18 cellular contexts compared by ENCODE assay signal in the genomic region with DNA sequence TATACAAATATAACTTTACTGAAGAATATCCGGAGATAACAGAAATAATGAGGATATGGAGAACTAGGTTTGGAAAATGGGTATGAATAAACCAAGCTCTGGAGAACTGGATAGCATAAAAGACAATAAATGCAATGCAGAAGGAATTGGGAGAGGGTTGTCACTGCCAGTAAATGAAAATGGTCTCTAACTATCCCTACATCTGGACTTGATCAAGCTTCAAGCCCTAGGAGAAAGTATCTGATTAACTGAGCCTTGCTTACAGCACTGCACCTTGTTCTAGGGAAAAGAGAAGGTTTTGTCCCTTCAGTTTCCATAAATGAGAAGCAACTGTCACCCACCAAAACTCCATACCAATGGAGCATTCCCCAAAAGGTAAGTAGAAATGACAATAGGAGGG.
DNase-seq lines count a peak whose midpoint lies in the region; ATAC-seq, FAIRE-seq and TF ChIP-seq lines count a peak whose summit lies in the region.
"Had no signal": no experiment of that assay in that cellular context is flagged by ENCODE, and none has a peak within 500 bp of the region (broad histone marks: within the 10 kb centered on the region; RNA-seq: fewer than 3 reads in every experiment).

No MANE protein-coding gene starts in this region.

- no peak for DNase-seq in H54 (ENCODE audit: insufficient read length, low spot score)
- DNase-seq in fibroblast of peridontal ligament (ENCODE audit: extremely low read depth), result peak; percentile 78
- DNase-seq in globus pallidus (ENCODE audit: low spot score), result no peak
- DNase-seq in DMS153 treated with DMSO at 0.1 percent for 48 hours (lab: John Stamatoyannopoulos, UW; ENCODE audit: unreplicated experiment), result no peak
- no peak for DNase-seq in gastrocnemius medialis
- DNase-seq: BE2C; C1 segment of cervical spinal cord; CD4-positive, CD25-positive, alpha-beta regulatory T cell; CD8-positive, alpha-beta memory T cell; COR-L47; DMS 273 treated with DMSO at 0.1 percent for 48 hours; GDM1; GM23248; HCEC 1CT had no signal

- intact Hi-C loops in gastrocnemius medialis (cut with DNase I; ENCODE audit: low total_unique reads), result no loop called here

- FAIRE-seq in H54 (lab: Jason Lieb, UNC), result peak; percentile 6
- FAIRE-seq: GM12892, GM18507, HTR-8/SVneo had no signal

- H3K27me3 ChIP-seq in gastrocnemius medialis, result no peaks in the 10 kb centered on the region
- H3K27me3 ChIP-seq: BE2C had no signal

- no peak for TF ChIP-seq CTCF in gastrocnemius medialis (IDR thresholded peaks at IDR 0.05 in 4 of 5, conservative IDR thresholded peaks at IDR 0.05 in 1 of 5)

- no peak for TF ChIP-seq POLR2A in H54 (IDR thresholded peaks at IDR 0.05; ENCODE audit: low read depth, low read length)
- no peak for TF ChIP-seq POLR2A in gastrocnemius medialis (IDR thresholded peaks at IDR 0.05)

- H3K36me3 ChIP-seq in gastrocnemius medialis, result no peaks in the 10 kb centered on the region
- H3K36me3 ChIP-seq: BE2C had no signal

- no peak overlapping the region for H3K27ac ChIP-seq in gastrocnemius medialis
- H3K27ac ChIP-seq: GM23248 had no signal

- no peaks in the 10 kb centered on the region for H3K4me1 ChIP-seq in gastrocnemius medialis
- H3K4me1 ChIP-seq: BE2C had no signal

- H3K9me3 ChIP-seq in gastrocnemius medialis, result no peaks in the 10 kb centered on the region
- H3K9me3 ChIP-seq: BE2C had no signal

- in situ Hi-C loops in gastrocnemius medialis (cut with MboI; ENCODE audit: low sequenced_read_pairs in 4 of 4), result no loop called here

- ATAC-seq in SK-N-SH treated with all-trans-retinoic acid at 6 μM for 48 hours (peak; percentile 36; the same call in 1 of the 3 replicates), gastrocnemius medialis (no peak)

- no peak overlapping the region for H3K4me3 ChIP-seq in gastrocnemius medialis
- H3K4me3 ChIP-seq: GM23248 had no signal

TF ChIP-seq in SK-N-SH treated with all-trans-retinoic acid at 6 μM for 48 hours, 23 proteins besides CTCF, POLR2A, EP300 and RAD21:
- TF ChIP-seq ZC3H10 (CRISPR knock-in tag; IDR thresholded peaks at IDR 0.05), result no peak
- TF ChIP-seq RARB (CRISPR knock-in tag; IDR thresholded peaks at IDR 0.05), result no peak
- no peak for TF ChIP-seq PPARA (CRISPR knock-in tag; IDR thresholded peaks at IDR 0.05; ENCODE audit: borderline replicate concordance)
- TF ChIP-seq ZNF70 (CRISPR knock-in tag; IDR thresholded peaks at IDR 0.05), result no peak
- TF ChIP-seq, protein P1, sequence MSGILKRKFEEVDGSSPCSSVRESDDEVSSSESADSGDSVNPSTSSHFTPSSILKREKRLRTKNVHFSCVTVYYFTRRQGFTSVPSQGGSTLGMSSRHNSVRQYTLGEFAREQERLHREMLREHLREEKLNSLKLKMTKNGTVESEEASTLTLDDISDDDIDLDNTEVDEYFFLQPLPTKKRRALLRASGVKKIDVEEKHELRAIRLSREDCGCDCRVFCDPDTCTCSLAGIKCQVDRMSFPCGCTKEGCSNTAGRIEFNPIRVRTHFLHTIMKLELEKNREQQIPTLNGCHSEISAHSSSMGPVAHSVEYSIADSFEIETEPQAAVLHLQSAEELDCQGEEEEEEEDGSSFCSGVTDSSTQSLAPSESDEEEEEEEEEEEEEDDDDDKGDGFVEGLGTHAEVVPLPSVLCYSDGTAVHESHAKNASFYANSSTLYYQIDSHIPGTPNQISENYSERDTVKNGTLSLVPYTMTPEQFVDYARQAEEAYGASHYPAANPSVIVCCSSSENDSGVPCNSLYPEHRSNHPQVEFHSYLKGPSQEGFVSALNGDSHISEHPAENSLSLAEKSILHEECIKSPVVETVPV (CRISPR knock-in tag; IDR thresholded peaks at IDR 0.05), result no peak
- no peak for TF ChIP-seq ZFP3 (CRISPR knock-in tag; IDR thresholded peaks at IDR 0.05)
- no peak for TF ChIP-seq TOX (CRISPR knock-in tag; IDR thresholded peaks at IDR 0.05; ENCODE audit: borderline replicate concordance)
- TF ChIP-seq, protein P2, sequence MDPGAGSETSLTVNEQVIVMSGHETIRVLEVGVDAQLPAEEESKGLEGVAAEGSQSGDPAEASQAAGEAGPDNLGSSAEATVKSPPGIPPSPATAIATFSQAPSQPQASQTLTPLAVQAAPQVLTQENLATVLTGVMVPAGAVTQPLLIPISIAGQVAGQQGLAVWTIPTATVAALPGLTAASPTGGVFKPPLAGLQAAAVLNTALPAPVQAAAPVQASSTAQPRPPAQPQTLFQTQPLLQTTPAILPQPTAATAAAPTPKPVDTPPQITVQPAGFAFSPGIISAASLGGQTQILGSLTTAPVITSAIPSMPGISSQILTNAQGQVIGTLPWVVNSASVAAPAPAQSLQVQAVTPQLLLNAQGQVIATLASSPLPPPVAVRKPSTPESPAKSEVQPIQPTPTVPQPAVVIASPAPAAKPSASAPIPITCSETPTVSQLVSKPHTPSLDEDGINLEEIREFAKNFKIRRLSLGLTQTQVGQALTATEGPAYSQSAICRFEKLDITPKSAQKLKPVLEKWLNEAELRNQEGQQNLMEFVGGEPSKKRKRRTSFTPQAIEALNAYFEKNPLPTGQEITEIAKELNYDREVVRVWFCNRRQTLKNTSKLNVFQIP (CRISPR knock-in tag; IDR thresholded peaks at IDR 0.05; ENCODE audit: borderline replicate concordance, low read depth), result no peak
- no peak for TF ChIP-seq SNAI2 (CRISPR knock-in tag; IDR thresholded peaks at IDR 0.05)
- TF ChIP-seq ZNF565 (CRISPR knock-in tag; conservative IDR thresholded peaks at IDR 0.05; ENCODE audit: low read depth), result no peak
- TF ChIP-seq, protein P3, sequence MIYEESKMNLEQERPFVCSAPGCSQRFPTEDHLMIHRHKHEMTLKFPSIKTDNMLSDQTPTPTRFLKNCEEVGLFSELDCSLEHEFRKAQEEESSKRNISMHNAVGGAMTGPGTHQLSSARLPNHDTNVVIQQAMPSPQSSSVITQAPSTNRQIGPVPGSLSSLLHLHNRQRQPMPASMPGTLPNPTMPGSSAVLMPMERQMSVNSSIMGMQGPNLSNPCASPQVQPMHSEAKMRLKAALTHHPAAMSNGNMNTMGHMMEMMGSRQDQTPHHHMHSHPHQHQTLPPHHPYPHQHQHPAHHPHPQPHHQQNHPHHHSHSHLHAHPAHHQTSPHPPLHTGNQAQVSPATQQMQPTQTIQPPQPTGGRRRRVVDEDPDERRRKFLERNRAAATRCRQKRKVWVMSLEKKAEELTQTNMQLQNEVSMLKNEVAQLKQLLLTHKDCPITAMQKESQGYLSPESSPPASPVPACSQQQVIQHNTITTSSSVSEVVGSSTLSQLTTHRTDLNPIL (CRISPR knock-in tag; IDR thresholded peaks at IDR 0.05; ENCODE audit: low read depth), result no peak
- TF ChIP-seq, protein P4, sequence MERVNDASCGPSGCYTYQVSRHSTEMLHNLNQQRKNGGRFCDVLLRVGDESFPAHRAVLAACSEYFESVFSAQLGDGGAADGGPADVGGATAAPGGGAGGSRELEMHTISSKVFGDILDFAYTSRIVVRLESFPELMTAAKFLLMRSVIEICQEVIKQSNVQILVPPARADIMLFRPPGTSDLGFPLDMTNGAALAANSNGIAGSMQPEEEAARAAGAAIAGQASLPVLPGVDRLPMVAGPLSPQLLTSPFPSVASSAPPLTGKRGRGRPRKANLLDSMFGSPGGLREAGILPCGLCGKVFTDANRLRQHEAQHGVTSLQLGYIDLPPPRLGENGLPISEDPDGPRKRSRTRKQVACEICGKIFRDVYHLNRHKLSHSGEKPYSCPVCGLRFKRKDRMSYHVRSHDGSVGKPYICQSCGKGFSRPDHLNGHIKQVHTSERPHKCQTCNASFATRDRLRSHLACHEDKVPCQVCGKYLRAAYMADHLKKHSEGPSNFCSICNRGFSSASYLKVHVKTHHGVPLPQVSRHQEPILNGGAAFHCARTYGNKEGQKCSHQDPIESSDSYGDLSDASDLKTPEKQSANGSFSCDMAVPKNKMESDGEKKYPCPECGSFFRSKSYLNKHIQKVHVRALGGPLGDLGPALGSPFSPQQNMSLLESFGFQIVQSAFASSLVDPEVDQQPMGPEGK (CRISPR knock-in tag; IDR thresholded peaks at IDR 0.05; ENCODE audit: borderline replicate concordance), result no peak
- TF ChIP-seq ZNF8 (CRISPR knock-in tag; IDR thresholded peaks at IDR 0.05), result no peak
